1 cellular context compared by ENCODE assay signal in genomic region chr3:177358968-177359600, GRCh38.
TF ChIP-seq lines count a peak whose summit lies in the region.

No MANE protein-coding gene starts in this region.

TF ChIP-seq in K562, 482 proteins besides CTCF, POLR2A, EP300 and RAD21 (continued from another document and continues in another):
- TF ChIP-seq MGA (IDR thresholded peaks at IDR 0.05) (peak; percentile 89), CUX1 (CRISPR knock-in tag; IDR thresholded peaks at IDR 0.05) (0 out of 2 replicates have a peak, but pooled peaks have one; percentile 14), MTA1 (IDR thresholded peaks at IDR 0.05; ENCODE audit: borderline replicate concordance) (no peak), ZNF274 (IDR thresholded peaks at IDR 0.05; ENCODE audit: borderline replicate concordance, low read depth, low read length) (no peak), MYC (IDR thresholded peaks at IDR 0.05; ENCODE audit: low read depth, low read length) (no peak; the same call in 1 of the 2 replicates), MYC (CRISPR knock-in tag; IDR thresholded peaks at IDR 0.05; ENCODE audit: borderline replicate concordance, low read depth) (0 out of 2 replicates have a peak, but pooled peaks have one; percentile 59), FOXA1 (IDR thresholded peaks at IDR 0.05; ENCODE audit: borderline replicate concordance) (no peak), FOXA3 (CRISPR knock-in tag; conservative IDR thresholded peaks at IDR 0.05 in 1 of 2, IDR thresholded peaks at IDR 0.05 in 1 of 2) (0 out of 4 replicates have a peak, but pooled peaks of 1 of the 2 experiments have one; percentile 18), GATAD2B (IDR thresholded peaks at IDR 0.05; ENCODE audit: borderline replicate concordance) (no peak), CHD4 (IDR thresholded peaks at IDR 0.05; ENCODE audit: insufficient read depth, insufficient replicate concordance, low read depth, low read length, poor library complexity, severe bottlenecking) (peak; percentile 14), E4F1 (CRISPR knock-in tag; IDR thresholded peaks at IDR 0.05; ENCODE audit: borderline replicate concordance) (0 out of 2 replicates have a peak, but pooled peaks have one; percentile 47), ZBTB2 (IDR thresholded peaks at IDR 0.05) (0 out of 2 replicates have a peak, but pooled peaks have one; percentile 11), ATF1 (CRISPR knock-in tag; IDR thresholded peaks at IDR 0.05) (no peak), ATF1 (tag; IDR thresholded peaks at IDR 0.05) (no peak), ZNF512 (tag; IDR thresholded peaks at IDR 0.05) (no peak), RBFOX2 (IDR thresholded peaks at IDR 0.05; ENCODE audit: low read depth, low read length) (peak; percentile 86), ZNF644 (tag; IDR thresholded peaks at IDR 0.05; ENCODE audit: low read depth) (0 out of 2 replicates have a peak, but pooled peaks have one; percentile 17), NCOA2 (IDR thresholded peaks at IDR 0.05; ENCODE audit: partially characterized antibody in 2 of 2) (no peak), L3MBTL2 (IDR thresholded peaks at IDR 0.05) (peak; percentile 76), SMARCB1 (IDR thresholded peaks at IDR 0.05; ENCODE audit: insufficient read length, low read depth) (no peak), HDAC8 (tag; IDR thresholded peaks at IDR 0.05) (peak; percentile 84), ZNF830 (CRISPR knock-in tag; IDR thresholded peaks at IDR 0.05) (peak; percentile 61; the same call in 1 of the 2 replicates), ZNF23 (CRISPR knock-in tag; IDR thresholded peaks at IDR 0.05) (0 out of 2 replicates have a peak, but pooled peaks have one; percentile 6), ZNF395 (CRISPR knock-in tag; IDR thresholded peaks at IDR 0.05) (peak; percentile 89), IFI16 (CRISPR knock-in tag; IDR thresholded peaks at IDR 0.05) (peak; percentile 9; the same call in 1 of the 2 replicates), CSDE1 (IDR thresholded peaks at IDR 0.05) (no peak), CAMTA2 (CRISPR knock-in tag; conservative IDR thresholded peaks at IDR 0.05) (no peak), ZSCAN29 (IDR thresholded peaks at IDR 0.05) (0 out of 2 replicates have a peak, but pooled peaks have one; percentile 1), MLX (CRISPR knock-in tag; conservative IDR thresholded peaks at IDR 0.05) (no peak), SMAD4 (CRISPR knock-in tag; conservative IDR thresholded peaks at IDR 0.05) (peak; percentile 85), SAFB (IDR thresholded peaks at IDR 0.05; ENCODE audit: borderline replicate concordance, low read depth, low read length) (peak; percentile 43; the same call in 1 of the 2 replicates), SIX5 (IDR thresholded peaks at IDR 0.05; ENCODE audit: borderline replicate concordance in 1 of 2, insufficient read depth in 1 of 2, low read depth in 1 of 2, low read length in 2 of 2) (no peak)
